ENCODE assay signal across 22 cellular contexts in genomic region chr5:139241139-139241538, GRCh38.
"Had no signal": no experiment of that assay in that cellular context is flagged by ENCODE, and none has a peak within 500 bp of the region (broad histone marks: within the 10 kb centered on the region; RNA-seq: fewer than 3 reads in every experiment).

No MANE protein-coding gene starts in this region.

- ATAC-seq: HepG2 had no signal

- H3K4me3 ChIP-seq: MG63, SJSA1, SK-N-MC had no signal

- H3K27ac ChIP-seq: SJSA1, SK-N-MC had no signal

- DNase-seq: IMR-90, Karpas-422, KG1, MG63, NCI-H1092 treated with DMSO at 0.1 percent for 48 hours, NCI-H1436, NCI-H187, NCI-H2029, NCI-H2081 treated with DMSO at 0.1 percent for 48 hours, NCI-H2171, NCI-H226, NCI-H446, NCI-H510A, NCI-H524 treated with DMSO at 0.1 percent for 48 hours, NCI-H69, NCI-H774, Right ventricle myocardium superior, RPMI8226, SIG-M5 had no signal

- H3K36me3 ChIP-seq: MG63, SJSA1 had no signal
